ENCODE assay signal across 1 cellular context in the genomic region with DNA sequence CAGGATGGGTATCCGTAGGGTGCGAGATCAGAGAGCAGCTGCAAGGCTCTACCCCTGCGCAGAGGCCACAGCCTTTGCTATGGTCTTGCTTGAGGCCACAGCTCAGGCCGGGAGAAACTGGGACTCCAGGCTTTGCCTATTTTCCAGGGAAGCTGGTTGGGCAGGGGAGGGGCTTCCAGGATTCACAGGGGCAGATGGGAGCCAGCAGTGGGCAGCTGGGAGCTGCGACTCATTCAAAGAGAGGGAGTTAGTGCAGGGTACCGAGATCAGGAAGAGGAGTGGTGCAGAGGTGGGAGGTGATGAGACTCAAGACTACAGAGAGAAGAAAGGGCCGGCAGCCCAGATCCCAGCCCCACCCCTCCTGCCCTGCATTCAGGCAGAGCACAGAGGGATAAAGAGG.
TF ChIP-seq lines count a peak whose summit lies in the region.

No MANE protein-coding gene starts in this region.

TF ChIP-seq in K562, 482 proteins besides CTCF, POLR2A, EP300 and RAD21:
- TF ChIP-seq POLR2G (IDR thresholded peaks at IDR 0.05; ENCODE audit: low read depth, low read length), result peak; percentile 22; the same call in 1 of the 2 replicates
- TF ChIP-seq, protein P1, sequence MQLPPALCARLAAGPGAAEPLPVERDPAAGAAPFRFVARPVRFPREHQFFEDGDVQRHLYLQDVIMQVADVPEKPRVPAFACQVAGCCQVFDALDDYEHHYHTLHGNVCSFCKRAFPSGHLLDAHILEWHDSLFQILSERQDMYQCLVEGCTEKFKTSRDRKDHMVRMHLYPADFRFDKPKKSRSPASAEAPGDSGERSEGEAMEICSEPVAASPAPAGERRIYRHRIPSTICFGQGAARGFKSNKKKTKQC (CRISPR knock-in tag; IDR thresholded peaks at IDR 0.05), result no peak
- TF ChIP-seq, protein P2, sequence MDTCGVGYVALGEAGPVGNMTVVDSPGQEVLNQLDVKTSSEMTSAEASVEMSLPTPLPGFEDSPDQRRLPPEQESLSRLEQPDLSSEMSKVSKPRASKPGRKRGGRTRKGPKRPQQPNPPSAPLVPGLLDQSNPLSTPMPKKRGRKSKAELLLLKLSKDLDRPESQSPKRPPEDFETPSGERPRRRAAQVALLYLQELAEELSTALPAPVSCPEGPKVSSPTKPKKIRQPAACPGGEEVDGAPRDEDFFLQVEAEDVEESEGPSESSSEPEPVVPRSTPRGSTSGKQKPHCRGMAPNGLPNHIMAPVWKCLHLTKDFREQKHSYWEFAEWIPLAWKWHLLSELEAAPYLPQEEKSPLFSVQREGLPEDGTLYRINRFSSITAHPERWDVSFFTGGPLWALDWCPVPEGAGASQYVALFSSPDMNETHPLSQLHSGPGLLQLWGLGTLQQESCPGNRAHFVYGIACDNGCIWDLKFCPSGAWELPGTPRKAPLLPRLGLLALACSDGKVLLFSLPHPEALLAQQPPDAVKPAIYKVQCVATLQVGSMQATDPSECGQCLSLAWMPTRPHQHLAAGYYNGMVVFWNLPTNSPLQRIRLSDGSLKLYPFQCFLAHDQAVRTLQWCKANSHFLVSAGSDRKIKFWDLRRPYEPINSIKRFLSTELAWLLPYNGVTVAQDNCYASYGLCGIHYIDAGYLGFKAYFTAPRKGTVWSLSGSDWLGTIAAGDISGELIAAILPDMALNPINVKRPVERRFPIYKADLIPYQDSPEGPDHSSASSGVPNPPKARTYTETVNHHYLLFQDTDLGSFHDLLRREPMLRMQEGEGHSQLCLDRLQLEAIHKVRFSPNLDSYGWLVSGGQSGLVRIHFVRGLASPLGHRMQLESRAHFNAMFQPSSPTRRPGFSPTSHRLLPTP (IDR thresholded peaks at IDR 0.05; ENCODE audit: borderline replicate concordance, extremely low read depth, insufficient read length), result no peak
- TF ChIP-seq KAT2B (IDR thresholded peaks at IDR 0.05; ENCODE audit: low read depth, low read length), result no peak
- TF ChIP-seq, protein P3, sequence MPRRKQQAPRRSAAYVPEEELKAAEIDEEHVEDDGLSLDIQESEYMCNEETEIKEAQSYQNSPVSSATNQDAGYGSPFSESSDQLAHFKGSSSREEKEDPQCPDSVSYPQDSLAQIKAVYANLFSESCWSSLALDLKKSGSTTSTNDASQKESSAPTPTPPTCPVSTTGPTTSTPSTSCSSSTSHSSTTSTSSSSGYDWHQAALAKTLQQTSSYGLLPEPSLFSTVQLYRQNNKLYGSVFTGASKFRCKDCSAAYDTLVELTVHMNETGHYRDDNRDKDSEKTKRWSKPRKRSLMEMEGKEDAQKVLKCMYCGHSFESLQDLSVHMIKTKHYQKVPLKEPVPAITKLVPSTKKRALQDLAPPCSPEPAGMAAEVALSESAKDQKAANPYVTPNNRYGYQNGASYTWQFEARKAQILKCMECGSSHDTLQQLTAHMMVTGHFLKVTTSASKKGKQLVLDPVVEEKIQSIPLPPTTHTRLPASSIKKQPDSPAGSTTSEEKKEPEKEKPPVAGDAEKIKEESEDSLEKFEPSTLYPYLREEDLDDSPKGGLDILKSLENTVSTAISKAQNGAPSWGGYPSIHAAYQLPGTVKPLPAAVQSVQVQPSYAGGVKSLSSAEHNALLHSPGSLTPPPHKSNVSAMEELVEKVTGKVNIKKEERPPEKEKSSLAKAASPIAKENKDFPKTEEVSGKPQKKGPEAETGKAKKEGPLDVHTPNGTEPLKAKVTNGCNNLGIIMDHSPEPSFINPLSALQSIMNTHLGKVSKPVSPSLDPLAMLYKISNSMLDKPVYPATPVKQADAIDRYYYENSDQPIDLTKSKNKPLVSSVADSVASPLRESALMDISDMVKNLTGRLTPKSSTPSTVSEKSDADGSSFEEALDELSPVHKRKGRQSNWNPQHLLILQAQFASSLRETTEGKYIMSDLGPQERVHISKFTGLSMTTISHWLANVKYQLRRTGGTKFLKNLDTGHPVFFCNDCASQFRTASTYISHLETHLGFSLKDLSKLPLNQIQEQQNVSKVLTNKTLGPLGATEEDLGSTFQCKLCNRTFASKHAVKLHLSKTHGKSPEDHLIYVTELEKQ (CRISPR knock-in tag; IDR thresholded peaks at IDR 0.05), result no peak
- TF ChIP-seq MCM7 (IDR thresholded peaks at IDR 0.05), result no peak
